In the genomic region with DNA sequence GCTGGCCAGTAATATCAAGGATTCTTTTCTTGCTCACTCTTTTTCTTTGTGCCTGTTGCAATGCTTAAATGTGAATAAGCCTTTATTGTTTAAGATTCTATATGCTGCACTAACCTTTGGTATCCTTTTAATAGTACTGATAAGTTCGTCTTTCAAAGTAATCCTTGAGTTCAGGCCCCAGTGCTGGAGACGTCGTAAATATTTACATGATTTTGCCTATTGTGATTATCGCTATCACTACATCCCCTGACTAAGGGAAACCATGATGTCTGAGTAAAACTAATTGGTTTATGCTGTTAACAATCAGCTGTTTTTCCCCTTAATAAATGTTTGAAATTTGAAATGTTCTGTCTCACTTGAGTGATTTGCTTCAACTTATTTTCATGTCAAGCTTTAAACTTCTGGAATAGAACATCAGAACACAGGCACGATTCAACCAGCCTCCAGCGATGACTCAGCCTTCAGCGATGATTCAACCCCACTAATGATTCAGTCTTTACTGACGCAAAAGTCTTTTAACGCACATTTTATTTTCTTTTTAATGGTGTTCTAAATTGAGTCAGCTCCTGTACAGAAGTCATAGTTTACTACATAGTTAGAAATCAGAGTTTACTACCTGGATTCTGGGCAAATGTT, we compare ENCODE assay signal across 9 cellular contexts. TPM values are rescaled to one million over a fixed set of nuclear protein-coding genes. Genes with fewer than 3 reads are reported as not detected.
DNase-seq lines count a peak whose midpoint lies in the region; ATAC-seq, FAIRE-seq and TF ChIP-seq lines count a peak whose summit lies in the region.
"Had no signal": no experiment of that assay in that cellular context is flagged by ENCODE, and none has a peak within 500 bp of the region (broad histone marks: within the 10 kb centered on the region; RNA-seq: fewer than 3 reads in every experiment).

No MANE protein-coding gene starts in this region.

- no peak for TF ChIP-seq POLR2A in GM12891 (IDR thresholded peaks at IDR 0.05; ENCODE audit: low read depth, low read length)

- H3K4me3 ChIP-seq in SJSA1 (0 out of 2 replicates have a peak overlapping the region, but pooled peaks have one; percentile 2), left lung (no peak overlapping the region)
- H3K4me3 ChIP-seq: pancreas had no signal

- H3K27me3 ChIP-seq in SJSA1 (replicated peaks): no peaks in the 10 kb centered on the region
- H3K27me3 ChIP-seq in left lung: no peaks in the 10 kb centered on the region
- H3K27me3 ChIP-seq: pancreas had no signal

- DNase-seq in GM04503 (ENCODE audit: low read depth) (peak; percentile 71), SJSA1 (ENCODE audit: low read depth in 1 of 2, low spot score in 2 of 2) (peak; percentile 74 to 83), anterior cingulate cortex (lab: John Stamatoyannopoulos, UW) (peak in 35 of 58 donors; percentile 8 to 67 (median 31)), left lung (peak in 1 of 2 donors; percentile 47), glutamatergic neuron (no peak), T-helper 9 cell (no peak), GM12891 (ENCODE audit: insufficient read length, low spot score) (no peak)
- DNase-seq: pancreas had no signal

- H3K4me3 Mint-ChIP-seq in stimulated activated memory B cell treated with anti-CD40 and anti-IgM and Interleukin-4, amounts not matched to agents 10 μg/mL and 1 μg/mL and 100 μg/mL, for 72 hours: peak overlapping the region; percentile 38
- H3K4me3 Mint-ChIP-seq in glutamatergic neuron (ENCODE audit: unreplicated experiment): no peak overlapping the region

- H3K9me3 Mint-ChIP-seq in stimulated activated memory B cell treated with anti-CD40 and anti-IgM and Interleukin-4, amounts not matched to agents 10 μg/mL and 1 μg/mL and 100 μg/mL, for 72 hours: no peaks in the 10 kb centered on the region
- H3K9me3 Mint-ChIP-seq in glutamatergic neuron (ENCODE audit: unreplicated experiment): no peaks in the 10 kb centered on the region

- peaks cover 29% of the 10 kb centered on the region for H3K36me3 ChIP-seq in SJSA1
- peaks cover 0 to 20% of the 10 kb centered on the region in 2 donors for H3K36me3 ChIP-seq in left lung
- H3K36me3 ChIP-seq: pancreas had no signal

- no peaks in the 10 kb centered on the region for H3K27me3 Mint-ChIP-seq in stimulated activated memory B cell treated with anti-CD40 and anti-IgM and Interleukin-4, amounts not matched to agents 10 μg/mL and 1 μg/mL and 100 μg/mL, for 72 hours
- peaks cover 6% of the 10 kb centered on the region for H3K27me3 Mint-ChIP-seq in glutamatergic neuron (ENCODE audit: unreplicated experiment)

- intact Hi-C loops in left lung (cut with DNase I): no loop called here

- H3K4me1 Mint-ChIP-seq in stimulated activated memory B cell treated with anti-CD40 and anti-IgM and Interleukin-4, amounts not matched to agents 10 μg/mL and 1 μg/mL and 100 μg/mL, for 72 hours: peaks cover 50% of the 10 kb centered on the region
- H3K4me1 Mint-ChIP-seq in glutamatergic neuron (ENCODE audit: low read depth, unreplicated experiment): peaks cover 11% of the 10 kb centered on the region

- peak; percentile 9 for ATAC-seq in left lung
- no peak for ATAC-seq in stimulated activated memory B cell treated with anti-CD40 and anti-IgM and Interleukin-4, amounts not matched to agents 10 μg/mL and 1 μg/mL and 100 μg/mL, for 72 hours

- peaks cover 50% of the 10 kb centered on the region for H3K4me1 ChIP-seq in SJSA1 (replicated peaks)
- peaks cover 6 to 49% of the 10 kb centered on the region in 2 donors for H3K4me1 ChIP-seq in left lung
- H3K4me1 ChIP-seq: pancreas had no signal

- H3K9me3 ChIP-seq in SJSA1 (replicated peaks) (no peaks in the 10 kb centered on the region), left lung (no peaks in the 10 kb centered on the region)
- H3K9me3 ChIP-seq: pancreas had no signal

- no peak for TF ChIP-seq CTCF in left lung (IDR thresholded peaks at IDR 0.05)
- no peak for TF ChIP-seq CTCF in glutamatergic neuron (IDR thresholded peaks at IDR 0.05; ENCODE audit: partially characterized antibody, unreplicated experiment)

- H3K27ac ChIP-seq in SJSA1 (peak overlapping the region; percentile 68), left lung (peak overlapping the region in 1 of 2 donors; percentile 61)
- H3K27ac ChIP-seq: pancreas had no signal

- no peak for FAIRE-seq in GM12891 (lab: Jason Lieb, UNC)
- FAIRE-seq: pancreas had no signal

- peaks cover 40% of the 10 kb centered on the region for H3K36me3 Mint-ChIP-seq in stimulated activated memory B cell treated with anti-CD40 and anti-IgM and Interleukin-4, amounts not matched to agents 10 μg/mL and 1 μg/mL and 100 μg/mL, for 72 hours
- no peaks in the 10 kb centered on the region for H3K36me3 Mint-ChIP-seq in glutamatergic neuron (ENCODE audit: unreplicated experiment)

- H3K27ac Mint-ChIP-seq in stimulated activated memory B cell treated with anti-CD40 and anti-IgM and Interleukin-4, amounts not matched to agents 10 μg/mL and 1 μg/mL and 100 μg/mL, for 72 hours: peak overlapping the region; percentile 80
- no peak overlapping the region for H3K27ac Mint-ChIP-seq in glutamatergic neuron (ENCODE audit: unreplicated experiment)

TF ChIP-seq in GM12891, 5 proteins besides CTCF, POLR2A, EP300 and RAD21:
- no peak for TF ChIP-seq SPI1 (IDR thresholded peaks at IDR 0.05; ENCODE audit: low read depth, low read length)
- no peak for TF ChIP-seq PAX5 (IDR thresholded peaks at IDR 0.05; ENCODE audit: insufficient read depth, low read length, severe bottlenecking)
- TF ChIP-seq POLR2AphosphoS5 (IDR thresholded peaks at IDR 0.05; ENCODE audit: low read depth, low read length): no peak
- TF ChIP-seq POU2F2 (IDR thresholded peaks at IDR 0.05; ENCODE audit: low read depth, low read length): no peak
- no peak for TF ChIP-seq TAF1 (IDR thresholded peaks at IDR 0.05; ENCODE audit: low read depth, low read length)

RNA-seq across cellular contexts. Expression of a gene that starts 3.9 kb away (rescaled TPM):
- 63.2 and 66.5 TPM in 2 replicates for total RNA-seq in SJSA1 (2014; rRNA removed; shearing (Covaris generic))
- total RNA-seq in left lung (10 to 100 TPM; 67.6 to 67.7 TPM), glutamatergic neuron (ENCODE audit: unreplicated experiment) (6.2 TPM)
- polyA plus RNA-seq in GM12891 (2012; ENCODE audit: low read depth, missing spikeins): 18.9 TPM

RNA-seq across cellular contexts. Expression of a gene that starts 20.1 kb away (rescaled TPM):
- 16.2 and 22.8 TPM in 2 replicates for total RNA-seq in SJSA1 (2014; rRNA removed; shearing (Covaris generic))
- total RNA-seq in left lung (10 to 100 TPM in 1 of 2 donors, 1 to 10 TPM in 1; 8.0 to 13.2 TPM), glutamatergic neuron (ENCODE audit: unreplicated experiment) (11.2 TPM)
- 8.9 TPM for polyA plus RNA-seq in GM12891 (2012; ENCODE audit: low read depth, missing spikeins)

Comparison
In these comparisons a context has a peak if more than half of its experiments do, and no peak if none do; other contexts are left out.
1. DNase-seq: peak in GM04503 (single experiment), SJSA1 (2 of 2) and anterior cingulate cortex (35 of 58); none in glutamatergic neuron (single experiment), T-helper 9 cell (single experiment) and GM12891 (single experiment).